In genomic region chr14:94342334-94342934, GRCh38 we compare ENCODE assay signal across 1 cellular context.
TF ChIP-seq lines count a peak whose summit lies in the region.

No MANE protein-coding gene starts in this region.

TF ChIP-seq in HEK293, 187 proteins besides CTCF, POLR2A, EP300 and RAD21 (continued from another document and continues in another):
- TF ChIP-seq BCL6B (tag by site-specific recombination; IDR thresholded peaks at IDR 0.05) (no peak), ZNF132 (tag by site-specific recombination; IDR thresholded peaks at IDR 0.05; ENCODE audit: borderline replicate concordance) (no peak), ZNF555 (tag by site-specific recombination; conservative IDR thresholded peaks at IDR 0.05) (no peak), ZNF239 (tag by site-specific recombination; IDR thresholded peaks at IDR 0.05) (no peak), PBX3 (CRISPR knock-in tag; IDR thresholded peaks at IDR 0.05) (no peak), ZNF560 (tag by site-specific recombination; IDR thresholded peaks at IDR 0.05; ENCODE audit: borderline replicate concordance) (no peak), KLF16 (tag by site-specific recombination; IDR thresholded peaks at IDR 0.05) (0 out of 2 replicates have a peak, but pooled peaks have one; percentile 45), SP3 (tag by site-specific recombination; IDR thresholded peaks at IDR 0.05) (no peak), ZNF2 (tag by site-specific recombination; IDR thresholded peaks at IDR 0.05) (no peak), ZNF223 (tag by site-specific recombination; IDR thresholded peaks at IDR 0.05) (no peak), ZNF626 (tag by site-specific recombination; IDR thresholded peaks at IDR 0.05) (no peak), SP2 (tag by site-specific recombination; IDR thresholded peaks at IDR 0.05) (no peak), ZNF157 (tag by site-specific recombination; IDR thresholded peaks at IDR 0.05) (no peak), ZNF423 (tag by site-specific recombination; IDR thresholded peaks at IDR 0.05) (no peak), ZNF341 (tag by site-specific recombination; IDR thresholded peaks at IDR 0.05; ENCODE audit: low read depth) (no peak), ZNF776 (tag by site-specific recombination; IDR thresholded peaks at IDR 0.05; ENCODE audit: borderline replicate concordance) (no peak), RBAK (tag by site-specific recombination; IDR thresholded peaks at IDR 0.05) (no peak), ZNF280D (tag by site-specific recombination; IDR thresholded peaks at IDR 0.05) (no peak), ZNF114 (tag by site-specific recombination; IDR thresholded peaks at IDR 0.05) (no peak), KLF10 (tag by site-specific recombination; IDR thresholded peaks at IDR 0.05) (no peak), HOXD13 (CRISPR knock-in tag; IDR thresholded peaks at IDR 0.05; ENCODE audit: borderline replicate concordance) (no peak), BCL11B (tag by site-specific recombination; IDR thresholded peaks at IDR 0.05; ENCODE audit: low read depth) (no peak), ZNF311 (tag by site-specific recombination; IDR thresholded peaks at IDR 0.05; ENCODE audit: borderline replicate concordance) (no peak), ZNF768 (tag by site-specific recombination; IDR thresholded peaks at IDR 0.05) (no peak), ZSCAN16 (tag by site-specific recombination; IDR thresholded peaks at IDR 0.05) (no peak), AEBP2 (tag by site-specific recombination; IDR thresholded peaks at IDR 0.05; ENCODE audit: borderline replicate concordance) (no peak), GLI2 (tag by site-specific recombination; IDR thresholded peaks at IDR 0.05; ENCODE audit: borderline replicate concordance, low read depth) (no peak), ZNF704 (tag by site-specific recombination; IDR thresholded peaks at IDR 0.05) (no peak), ZNF404 (tag by site-specific recombination; IDR thresholded peaks at IDR 0.05) (no peak), ZNF16 (tag by site-specific recombination; IDR thresholded peaks at IDR 0.05; ENCODE audit: low read depth) (no peak), YY1 (tag by site-specific recombination; IDR thresholded peaks at IDR 0.05) (no peak), ZNF76 (tag by site-specific recombination; IDR thresholded peaks at IDR 0.05; ENCODE audit: borderline replicate concordance, low read depth) (no peak), ZNF521 (tag by site-specific recombination; IDR thresholded peaks at IDR 0.05) (no peak), ZNF266 (tag by site-specific recombination; IDR thresholded peaks at IDR 0.05; ENCODE audit: low read depth) (no peak), ZNF37A (tag by site-specific recombination; IDR thresholded peaks at IDR 0.05) (no peak), ZNF112 (tag by site-specific recombination; IDR thresholded peaks at IDR 0.05) (no peak), HIC1 (tag by site-specific recombination; IDR thresholded peaks at IDR 0.05) (no peak), ZNF292 (tag by site-specific recombination; IDR thresholded peaks at IDR 0.05; ENCODE audit: borderline replicate concordance, low read depth) (no peak), ZBTB17 (tag by site-specific recombination; IDR thresholded peaks at IDR 0.05) (peak; percentile 47; the same call in 1 of the 2 replicates), ZNF280C (tag by site-specific recombination; IDR thresholded peaks at IDR 0.05) (no peak), TCF7L2 (IDR thresholded peaks at IDR 0.05; ENCODE audit: borderline replicate concordance, low read depth, low read length) (no peak), ZNF302 (tag by site-specific recombination; IDR thresholded peaks at IDR 0.05; ENCODE audit: low read depth) (no peak), SCRT2 (tag by site-specific recombination; IDR thresholded peaks at IDR 0.05) (no peak; the same call in 1 of the 2 replicates), EGR2 (tag by site-specific recombination; IDR thresholded peaks at IDR 0.05; ENCODE audit: low read depth) (no peak), ZNF658 (tag by site-specific recombination; IDR thresholded peaks at IDR 0.05) (no peak), ZNF558 (tag by site-specific recombination; IDR thresholded peaks at IDR 0.05) (peak; percentile 72; the same call in 1 of the 2 replicates), ZNF645 (tag by site-specific recombination; IDR thresholded peaks at IDR 0.05) (no peak), ZSCAN23 (tag by site-specific recombination; IDR thresholded peaks at IDR 0.05) (no peak), ZNF610 (tag by site-specific recombination; IDR thresholded peaks at IDR 0.05; ENCODE audit: borderline replicate concordance) (no peak), ZNF121 (tag by site-specific recombination; IDR thresholded peaks at IDR 0.05) (no peak), ZBTB21 (tag by site-specific recombination; IDR thresholded peaks at IDR 0.05) (no peak), ZBTB8A (tag by site-specific recombination; IDR thresholded peaks at IDR 0.05) (no peak), ZBTB10 (tag by site-specific recombination; IDR thresholded peaks at IDR 0.05) (no peak)
